In genomic region chr7:148721390-148721789, GRCh38 we compare ENCODE assay signal across 1 cellular context.
TF ChIP-seq lines count a peak whose summit lies in the region.

No MANE protein-coding gene starts in this region.

TF ChIP-seq in K562, 482 proteins besides CTCF, POLR2A, EP300 and RAD21 (continued from another document):
- TF ChIP-seq ZNF655 (CRISPR knock-in tag; IDR thresholded peaks at IDR 0.05), result no peak
- 0 out of 2 replicates have a peak, but pooled peaks have one; percentile 27 for TF ChIP-seq ZNF766 (CRISPR knock-in tag; conservative IDR thresholded peaks at IDR 0.05)
- TF ChIP-seq ARID3B (CRISPR knock-in tag; IDR thresholded peaks at IDR 0.05; ENCODE audit: borderline replicate concordance), result no peak
- TF ChIP-seq TEAD1 (CRISPR knock-in tag; IDR thresholded peaks at IDR 0.05), result no peak
- peak; percentile 34; the same call in 1 of the 2 replicates for TF ChIP-seq TAL1 (IDR thresholded peaks at IDR 0.05)
- no peak for TF ChIP-seq PTBP1 (IDR thresholded peaks at IDR 0.05; ENCODE audit: low read depth, low read length)
- 0 out of 2 replicates have a peak, but pooled peaks have one; percentile 0 for TF ChIP-seq PHF8 (IDR thresholded peaks at IDR 0.05; ENCODE audit: borderline replicate concordance, low read length)
- TF ChIP-seq ZNF174 (CRISPR knock-in tag; IDR thresholded peaks at IDR 0.05), result no peak
- no peak for TF ChIP-seq ZNF24 (IDR thresholded peaks at IDR 0.05)
- TF ChIP-seq DIDO1 (tag; IDR thresholded peaks at IDR 0.05; ENCODE audit: low read depth), result no peak
- TF ChIP-seq ZNF699 (CRISPR knock-in tag; IDR thresholded peaks at IDR 0.05; ENCODE audit: insufficient replicate concordance), result no peak
- TF ChIP-seq DNMT1 (IDR thresholded peaks at IDR 0.05), result no peak
- TF ChIP-seq CREB3L1 (IDR thresholded peaks at IDR 0.05; ENCODE audit: borderline replicate concordance, low read depth), result no peak
- no peak for TF ChIP-seq ATF4 (CRISPR knock-in tag; IDR thresholded peaks at IDR 0.05)
- TF ChIP-seq TEAD4 (IDR thresholded peaks at IDR 0.05; ENCODE audit: low read length), result peak; percentile 80
- no peak for TF ChIP-seq TEAD4 (CRISPR knock-in tag; IDR thresholded peaks at IDR 0.05; ENCODE audit: borderline replicate concordance)
- no peak for TF ChIP-seq RBFOX2 (IDR thresholded peaks at IDR 0.05; ENCODE audit: low read depth, low read length)
- TF ChIP-seq STAT5A (IDR thresholded peaks at IDR 0.05; ENCODE audit: borderline replicate concordance, low read length), result peak; percentile 10; the same call in 1 of the 2 replicates
- TF ChIP-seq BCL6 (CRISPR knock-in tag; IDR thresholded peaks at IDR 0.05), result no peak
- TF ChIP-seq CREB5 (CRISPR knock-in tag; IDR thresholded peaks at IDR 0.05), result no peak
- no peak for TF ChIP-seq MYC (IDR thresholded peaks at IDR 0.05; ENCODE audit: low read depth, low read length)
- no peak for TF ChIP-seq MYC (CRISPR knock-in tag; IDR thresholded peaks at IDR 0.05; ENCODE audit: borderline replicate concordance, low read depth)
- peak; percentile 67 for TF ChIP-seq TCF3 (CRISPR knock-in tag; IDR thresholded peaks at IDR 0.05)
- TF ChIP-seq SRSF1 (IDR thresholded peaks at IDR 0.05; ENCODE audit: low read depth, low read length), result no peak
- peak; percentile 39 for TF ChIP-seq CBFA2T3 (IDR thresholded peaks at IDR 0.05)
- no peak for TF ChIP-seq CREB1 (IDR thresholded peaks at IDR 0.05)
- TF ChIP-seq CREB1 (CRISPR knock-in tag; IDR thresholded peaks at IDR 0.05), result no peak
- TF ChIP-seq TFAM (CRISPR knock-in tag; conservative IDR thresholded peaks at IDR 0.05), result no peak
- no peak for TF ChIP-seq ZKSCAN8 (CRISPR knock-in tag; IDR thresholded peaks at IDR 0.05)
- TF ChIP-seq ZNF518B (CRISPR knock-in tag; IDR thresholded peaks at IDR 0.05), result no peak
- TF ChIP-seq HMG20B (CRISPR knock-in tag; IDR thresholded peaks at IDR 0.05), result no peak
- TF ChIP-seq ARID1B (IDR thresholded peaks at IDR 0.05), result peak; percentile 49
